25 cellular contexts compared by ENCODE assay signal in genomic region chr18:61703508-61703907, GRCh38.
DNase-seq lines count a peak whose midpoint lies in the region; ATAC-seq and TF ChIP-seq lines count a peak whose summit lies in the region.
"Had no signal": no experiment of that assay in that cellular context is flagged by ENCODE, and none has a peak within 500 bp of the region (broad histone marks: within the 10 kb centered on the region; RNA-seq: fewer than 3 reads in every experiment).

No MANE protein-coding gene starts in this region.

- H3K27me3 ChIP-seq in thoracic aorta (replicated peaks; ENCODE audit: insufficient read depth) = no peaks in the 10 kb centered on the region
- H3K27me3 ChIP-seq in adrenal gland = no peaks in the 10 kb centered on the region
- H3K27me3 ChIP-seq in Peyer's patch = no peaks in the 10 kb centered on the region
- H3K27me3 ChIP-seq: esophagus muscularis mucosa, heart left ventricle, pancreas, stomach had no signal

- TF ChIP-seq CTCF in astrocyte of the cerebellum (IDR thresholded peaks at IDR 0.05; ENCODE audit: low read depth, low read length, missing control alignments) = no peak
- TF ChIP-seq CTCF in thoracic aorta (IDR thresholded peaks at IDR 0.05) = no peak
- TF ChIP-seq CTCF in adrenal gland (IDR thresholded peaks at IDR 0.05) = no peak
- TF ChIP-seq CTCF in Peyer's patch (IDR thresholded peaks at IDR 0.05) = no peak

- H3K9me3 ChIP-seq in thoracic aorta (no peaks in the 10 kb centered on the region), adrenal gland (replicated peaks in 1 of 3) (no peaks in the 10 kb centered on the region), Peyer's patch (no peaks in the 10 kb centered on the region)
- H3K9me3 ChIP-seq: pancreas had no signal

- intact Hi-C loops in adrenal gland (cut with DNase I) = no loop called here

- H3K27ac ChIP-seq in thoracic aorta = peak overlapping the region; percentile 2 to 74
- H3K27ac ChIP-seq in adrenal gland = no peak overlapping the region
- H3K27ac ChIP-seq in Peyer's patch = no peak overlapping the region
- H3K27ac ChIP-seq: C4-2B, esophagus muscularis mucosa, heart left ventricle, pancreas, stomach had no signal

- H3K4me1 ChIP-seq in thoracic aorta (ENCODE audit: control insufficient read depth in 1 of 2, low read depth in 2 of 2) (peaks cover 0 to 23% of the 10 kb centered on the region in 2 donors), adrenal gland (replicated peaks in 1 of 2) (no peaks in the 10 kb centered on the region), Peyer's patch (no peaks in the 10 kb centered on the region)
- H3K4me1 ChIP-seq: esophagus muscularis mucosa, pancreas, stomach had no signal

- DNase-seq in GM03348 (ENCODE audit: low spot score) (peak; percentile 11), astrocyte of the cerebellum (ENCODE audit: low read depth) (peak; percentile 35), fibroblast of peridontal ligament (ENCODE audit: extremely low read depth) (peak; percentile 98), thoracic aorta (ENCODE audit: low spot score) (no peak), adrenal gland (no peak), Peyer's patch (no peak), NCI-H1092 (lab: John Stamatoyannopoulos, UW) (no peak), DMS53 treated with DMSO at 0.1 percent for 48 hours (lab: John Stamatoyannopoulos, UW; ENCODE audit: unreplicated experiment) (no peak)
- DNase-seq: activated CD4-positive, CD25-positive, alpha-beta regulatory T cell; activated CD8-positive, alpha-beta T cell treated with anti-CD3 and anti-CD28 coated beads, Interleukin-2, amount 10 ng/mL, durations not matched to agents 7 days and 5 days; activated gamma-delta T cell; cerebellar nuclear complex; effector CD8-positive, alpha-beta T cell; heart left ventricle; left colon; naive thymus-derived CD4-positive, alpha-beta T cell; NCI-H187 treated with DMSO at 0.1 percent for 48 hours; NCI-H226; OCI-M1; pancreas; right cardiac atrium; Right ventricle myocardium superior; stomach had no signal

- TF ChIP-seq POLR2A in adrenal gland (IDR thresholded peaks at IDR 0.05) (no peak), Peyer's patch (IDR thresholded peaks at IDR 0.05) (no peak)

- in situ Hi-C loops in astrocyte of the cerebellum (cut with HindIII; ENCODE audit: low sequenced_read_pairs) = no loop called here

- peak; percentile 47 for ATAC-seq in thoracic aorta (ENCODE audit: insufficient number of reproducible peaks, low FRiP score, low read depth)
- ATAC-seq: activated CD8-positive, alpha-beta T cell treated with anti-CD3 and anti-CD28 coated beads, Interleukin-2, amount 10 ng/mL, durations not matched to agents 7 days and 5 days; heart left ventricle; left colon; naive thymus-derived CD4-positive, alpha-beta T cell; pancreas; right cardiac atrium had no signal

- H3K4me3 ChIP-seq in astrocyte of the cerebellum (ENCODE audit: low read depth, low read length) = no peak overlapping the region
- no peak overlapping the region for H3K4me3 ChIP-seq in thoracic aorta
- H3K4me3 ChIP-seq in adrenal gland = no peak overlapping the region
- H3K4me3 ChIP-seq in Peyer's patch = no peak overlapping the region
- H3K4me3 ChIP-seq: esophagus muscularis mucosa, heart left ventricle, pancreas, stomach had no signal

- no peaks in the 10 kb centered on the region for H3K36me3 ChIP-seq in thoracic aorta
- H3K36me3 ChIP-seq in adrenal gland (replicated peaks in 1 of 2) = no peaks in the 10 kb centered on the region
- H3K36me3 ChIP-seq in Peyer's patch = no peaks in the 10 kb centered on the region
- H3K36me3 ChIP-seq: esophagus muscularis mucosa, heart left ventricle, pancreas, stomach had no signal

Comparison
In these comparisons a context has a peak if more than half of its experiments do, and no peak if none do; other contexts are left out.
1. DNase-seq: peak in GM03348 (single experiment), astrocyte of the cerebellum (single experiment) and fibroblast of peridontal ligament (single experiment); none in thoracic aorta (single experiment), adrenal gland (0 of 7), Peyer's patch (0 of 3), NCI-H1092 (single experiment) and DMS53 treated with DMSO at 0.1 percent for 48 hours (single experiment).
2. H3K27ac ChIP-seq: peak in thoracic aorta (2 of 2); none in adrenal gland (0 of 5) and Peyer's patch (0 of 4).